Comparison of ENCODE assay signal across 8 cellular contexts in genomic region chr6:34885837-34886236, GRCh38. TPM values are rescaled to one million over a fixed set of nuclear protein-coding genes. Genes with fewer than 3 reads are reported as not detected.
DNase-seq lines count a peak whose midpoint lies in the region; ATAC-seq and TF ChIP-seq lines count a peak whose summit lies in the region.
"Not testable (repeated sequence)": the region's sequence is repeated elsewhere in the genome, so short reads cannot be mapped to it uniquely, and the experiment has no call there.

No MANE protein-coding gene starts in this region.

- DNase-seq in CD14-positive monocyte (ENCODE audit: low spot score); H9; activated T-cell treated with anti-CD3 and anti-CD28 coated beads, Interleukin-2, amount 50 U/mL, for 4 hours; activated naive CD8-positive, alpha-beta T cell treated with anti-CD3 and anti-CD28 coated beads, Interleukin-2, amount 10 ng/mL, durations not matched to agents 7 days and 5 days; endodermal cell; natural killer cell treated with Interleukin-12 subunit alpha and Interleukin-12 subunit beta and Interleukin-15 and Interleukin-18, amount 100 ng/mL, for 72 hours (ENCODE audit: low spot score); stimulated activated naive CD8-positive, alpha-beta T cell treated with anti-CD3 and anti-CD28 coated beads, Interleukin-15, amount 100 ng/mL, for 72 hours: not testable (repeated sequence)

- not testable (repeated sequence) for H4K8ac ChIP-seq in H9 (replicated peaks; ENCODE audit: insufficient read length, low read depth, low read length)

- H3K4me3 ChIP-seq in endodermal cell (ENCODE audit: low read length) = not testable (repeated sequence)

- intact Hi-C loops in CD14-positive monocyte (cut with micrococcal nuclease) = loop anchor here (10.0 kb wide), 3 partner anchors 91 to 159 kb away; partner anchors contain the start of genes BLTP3A (in 1 of the 2) and SNRPC (in 1 of the 2)

- H3K36me3 ChIP-seq in endodermal cell (ENCODE audit: control insufficient read depth, insufficient read depth, low read length) = peaks cover 31% of the 10 kb centered on the region

- not testable (repeated sequence) for H3K23ac ChIP-seq in H9 (ENCODE audit: insufficient read length, low read depth, low read length)

- H2BK5ac ChIP-seq in H9 (ENCODE audit: insufficient read length, low read length) = not testable (repeated sequence)

- H3K4me1 ChIP-seq in H9 (ENCODE audit: insufficient read depth, low read length); endodermal cell (ENCODE audit: control insufficient read depth, insufficient read depth, low read length): not testable (repeated sequence)

- H3K18ac ChIP-seq in H9 (ENCODE audit: insufficient read length, low read depth, low read length) = not testable (repeated sequence)

- H3K14ac ChIP-seq in H9 (ENCODE audit: insufficient read depth, low read length) = not testable (repeated sequence)

- not testable (repeated sequence) for H2BK15ac ChIP-seq in H9 (ENCODE audit: low read depth, low read length)

- H3K9ac ChIP-seq in H9 (ENCODE audit: extremely low read depth, insufficient read length, low read length); endodermal cell (ENCODE audit: extremely low read depth, low read length, poor library complexity, severe bottlenecking): not testable (repeated sequence)

- TF ChIP-seq CTCF in CD14-positive monocyte (IDR thresholded peaks at IDR 0.05); H9 (conservative IDR thresholded peaks at IDR 0.05); endodermal cell (conservative IDR thresholded peaks at IDR 0.05): not testable (repeated sequence)

- H2BK12ac ChIP-seq in H9 (ENCODE audit: insufficient read length, low read depth, low read length) = not testable (repeated sequence)

- H3K27me3 ChIP-seq in H9 (ENCODE audit: insufficient read depth, low read length); endodermal cell (ENCODE audit: control insufficient read depth, insufficient read depth, low read length, poor library complexity, severe bottlenecking): not testable (repeated sequence)

- H2BK20ac ChIP-seq in H9 (ENCODE audit: low read depth, low read length, poor library complexity, severe bottlenecking) = not testable (repeated sequence)

- peaks cover 13% of the 10 kb centered on the region for H3K23me2 ChIP-seq in H9 (ENCODE audit: insufficient read length, low read depth, low read length, poor library complexity, severe bottlenecking)

- H3K9me3 ChIP-seq in H9 (ENCODE audit: control insufficient read depth, low read depth, low read length); endodermal cell (ENCODE audit: control insufficient read depth, low read length): not testable (repeated sequence)

- H3K4ac ChIP-seq in H9 (ENCODE audit: low read depth, low read length) = not testable (repeated sequence)

- not testable (repeated sequence) for H4K5ac ChIP-seq in H9 (ENCODE audit: insufficient read length, low read depth, low read length)

- not testable (repeated sequence) for H2AFZ ChIP-seq in H9 (ENCODE audit: low read length)

- H3K4me2 ChIP-seq in H9 (ENCODE audit: insufficient read depth, insufficient read length, low read length) = not testable (repeated sequence)

- H3K4me3 Mint-ChIP-seq in CD14-positive monocyte = not testable (repeated sequence)
- H3K4me3 Mint-ChIP-seq in H9 (peak overlapping the region; percentile 38 to 99; a peak in 3 of 5 replicates), endodermal cell (peak overlapping the region; percentile 97)
- H3K4me3 Mint-ChIP-seq in T-helper 1 cell treated with Interleukin-12 subunit alpha and Interleukin-12 subunit beta and Interleukin-4 antibody, amounts not matched to agents 30 μg/mL and 1 μg/mL, for 36 hours = peak overlapping the region; percentile 7
- H3K4me3 Mint-ChIP-seq in activated T-cell treated with anti-CD3 and anti-CD28 coated beads, Interleukin-2, amount 50 U/mL, for 4 hours = peak overlapping the region; percentile 28
- peak overlapping the region; percentile 5 for H3K4me3 Mint-ChIP-seq in activated naive CD8-positive, alpha-beta T cell treated with anti-CD3 and anti-CD28 coated beads, Interleukin-2, amount 10 ng/mL, durations not matched to agents 7 days and 5 days
- H3K4me3 Mint-ChIP-seq in natural killer cell treated with Interleukin-12 subunit alpha and Interleukin-12 subunit beta and Interleukin-15 and Interleukin-18, amount 100 ng/mL, for 72 hours = peak overlapping the region; percentile 38
- H3K4me3 Mint-ChIP-seq in stimulated activated naive CD8-positive, alpha-beta T cell treated with anti-CD3 and anti-CD28 coated beads, Interleukin-15, amount 100 ng/mL, for 72 hours = peak overlapping the region; percentile 9 to 100

- POLR2A ChIA-PET in activated naive CD8-positive, alpha-beta T cell treated with anti-CD3 and anti-CD28 coated beads, Interleukin-2, amount 10 ng/mL, durations not matched to agents 7 days and 5 days (lab: Charles Lee) = interaction anchor here (1.6 kb wide), 1 partner anchor 14 kb away, joined by 3 read pairs; no protein-coding TSS in a partner anchor

- not testable (repeated sequence) for H2BK120ac ChIP-seq in H9 (ENCODE audit: low read depth, low read length, poor library complexity, severe bottlenecking)

- not testable (repeated sequence) for H3K9me3 Mint-ChIP-seq in CD14-positive monocyte; H9; T-helper 1 cell treated with Interleukin-12 subunit alpha and Interleukin-12 subunit beta and Interleukin-4 antibody, amounts not matched to agents 30 μg/mL and 1 μg/mL, for 36 hours; activated T-cell treated with anti-CD3 and anti-CD28 coated beads, Interleukin-2, amount 50 U/mL, for 4 hours; activated naive CD8-positive, alpha-beta T cell treated with anti-CD3 and anti-CD28 coated beads, Interleukin-2, amount 10 ng/mL, durations not matched to agents 7 days and 5 days; endodermal cell; natural killer cell treated with Interleukin-12 subunit alpha and Interleukin-12 subunit beta and Interleukin-15 and Interleukin-18, amount 100 ng/mL, for 72 hours; stimulated activated naive CD8-positive, alpha-beta T cell treated with anti-CD3 and anti-CD28 coated beads, Interleukin-15, amount 100 ng/mL, for 72 hours

- H3K79me2 ChIP-seq in H9 (ENCODE audit: insufficient read depth, low read length) = not testable (repeated sequence)

- H3T11ph ChIP-seq in H9 (ENCODE audit: low read length) = not testable (repeated sequence)

- no CpG with 5 or more reads among the region's 15 CpGs for WGBS in H9 (ENCODE audit: extremely low coverage, insufficient read length, low lambda C conversion rate)
- 95% methylated on average over 11 to 15 of the region's 15 CpGs for WGBS in endodermal cell (ENCODE audit: insufficient coverage in 1 of 2, insufficient read length in 1 of 2), 2 experiments

- H3K27me3 Mint-ChIP-seq in CD14-positive monocyte (ENCODE audit: low read depth in 3 of 3); H9 (ENCODE audit: low read depth); activated T-cell treated with anti-CD3 and anti-CD28 coated beads, Interleukin-2, amount 50 U/mL, for 4 hours (ENCODE audit: low read depth); activated naive CD8-positive, alpha-beta T cell treated with anti-CD3 and anti-CD28 coated beads, Interleukin-2, amount 10 ng/mL, durations not matched to agents 7 days and 5 days; endodermal cell (ENCODE audit: insufficient read depth); natural killer cell treated with Interleukin-12 subunit alpha and Interleukin-12 subunit beta and Interleukin-15 and Interleukin-18, amount 100 ng/mL, for 72 hours; stimulated activated naive CD8-positive, alpha-beta T cell treated with anti-CD3 and anti-CD28 coated beads, Interleukin-15, amount 100 ng/mL, for 72 hours: not testable (repeated sequence)
- peaks cover 12% of the 10 kb centered on the region for H3K27me3 Mint-ChIP-seq in T-helper 1 cell treated with Interleukin-12 subunit alpha and Interleukin-12 subunit beta and Interleukin-4 antibody, amounts not matched to agents 30 μg/mL and 1 μg/mL, for 36 hours (ENCODE audit: low read depth)

- H3K27ac ChIP-seq in H9 (ENCODE audit: insufficient read length, low read depth, low read length); endodermal cell (ENCODE audit: low read depth, low read length): not testable (repeated sequence)

- not testable (repeated sequence) for H3K56ac ChIP-seq in H9 (ENCODE audit: insufficient read length, low read depth, low read length)

- ATAC-seq in activated T-cell treated with anti-CD3 and anti-CD28 coated beads, Interleukin-2, amount 50 U/mL, for 4 hours; activated naive CD8-positive, alpha-beta T cell treated with anti-CD3 and anti-CD28 coated beads, Interleukin-2, amount 10 ng/mL, durations not matched to agents 7 days and 5 days (ENCODE audit: low read depth); natural killer cell treated with Interleukin-12 subunit alpha and Interleukin-12 subunit beta and Interleukin-15 and Interleukin-18, amount 100 ng/mL, for 72 hours; stimulated activated naive CD8-positive, alpha-beta T cell treated with anti-CD3 and anti-CD28 coated beads, Interleukin-15, amount 100 ng/mL, for 72 hours: not testable (repeated sequence)

- H3K27ac Mint-ChIP-seq in CD14-positive monocyte (peak overlapping the region in 6 of 7 donors; percentile 32 to 74 (median 42)), H9 (peak overlapping the region in 1 of 3 experiments; percentile 55; a peak in 1 of 7 replicates)
- H3K27ac Mint-ChIP-seq in T-helper 1 cell treated with Interleukin-12 subunit alpha and Interleukin-12 subunit beta and Interleukin-4 antibody, amounts not matched to agents 30 μg/mL and 1 μg/mL, for 36 hours = peak overlapping the region; percentile 31
- H3K27ac Mint-ChIP-seq in activated naive CD8-positive, alpha-beta T cell treated with anti-CD3 and anti-CD28 coated beads, Interleukin-2, amount 10 ng/mL, durations not matched to agents 7 days and 5 days; endodermal cell: not testable (repeated sequence)
- peak overlapping the region; percentile 38 to 41 for H3K27ac Mint-ChIP-seq in natural killer cell treated with Interleukin-12 subunit alpha and Interleukin-12 subunit beta and Interleukin-15 and Interleukin-18, amount 100 ng/mL, for 72 hours
- peak overlapping the region in 1 of 2 donors; percentile 82 for H3K27ac Mint-ChIP-seq in stimulated activated naive CD8-positive, alpha-beta T cell treated with anti-CD3 and anti-CD28 coated beads, Interleukin-15, amount 100 ng/mL, for 72 hours

- not testable (repeated sequence) for H3K79me1 ChIP-seq in H9 (ENCODE audit: insufficient read depth, low read depth, low read length, poor library complexity, severe bottlenecking)

- not testable (repeated sequence) for H4K20me1 ChIP-seq in H9 (ENCODE audit: control insufficient read depth, insufficient read depth, insufficient read length)

- H3K36me3 Mint-ChIP-seq in CD14-positive monocyte = peaks cover 19 to 37% of the 10 kb centered on the region in 2 donors
- peaks cover 13 to 30% (median 28%) of the 10 kb centered on the region in 3 experiments for H3K36me3 Mint-ChIP-seq in H9 (ENCODE audit: insufficient read depth in 1 of 3, low read depth in 3 of 3)
- H3K36me3 Mint-ChIP-seq in T-helper 1 cell treated with Interleukin-12 subunit alpha and Interleukin-12 subunit beta and Interleukin-4 antibody, amounts not matched to agents 30 μg/mL and 1 μg/mL, for 36 hours (ENCODE audit: low read depth) = peaks cover 26% of the 10 kb centered on the region
- peaks cover 19% of the 10 kb centered on the region for H3K36me3 Mint-ChIP-seq in activated T-cell treated with anti-CD3 and anti-CD28 coated beads, Interleukin-2, amount 50 U/mL, for 4 hours (ENCODE audit: insufficient read depth)
- peaks cover 15% of the 10 kb centered on the region for H3K36me3 Mint-ChIP-seq in activated naive CD8-positive, alpha-beta T cell treated with anti-CD3 and anti-CD28 coated beads, Interleukin-2, amount 10 ng/mL, durations not matched to agents 7 days and 5 days
- H3K36me3 Mint-ChIP-seq in endodermal cell (ENCODE audit: low read depth) = peaks cover 23% of the 10 kb centered on the region
- H3K36me3 Mint-ChIP-seq in natural killer cell treated with Interleukin-12 subunit alpha and Interleukin-12 subunit beta and Interleukin-15 and Interleukin-18, amount 100 ng/mL, for 72 hours = peaks cover 17% of the 10 kb centered on the region

- H3K4me1 Mint-ChIP-seq in CD14-positive monocyte = peaks cover 19% of the 10 kb centered on the region
- peaks cover 13 to 15% of the 10 kb centered on the region in 2 experiments for H3K4me1 Mint-ChIP-seq in H9
- peaks cover 29% of the 10 kb centered on the region for H3K4me1 Mint-ChIP-seq in T-helper 1 cell treated with Interleukin-12 subunit alpha and Interleukin-12 subunit beta and Interleukin-4 antibody, amounts not matched to agents 30 μg/mL and 1 μg/mL, for 36 hours (ENCODE audit: low read depth)
- peaks cover 32% of the 10 kb centered on the region for H3K4me1 Mint-ChIP-seq in activated T-cell treated with anti-CD3 and anti-CD28 coated beads, Interleukin-2, amount 50 U/mL, for 4 hours (ENCODE audit: low read depth)
- peaks cover 22% of the 10 kb centered on the region for H3K4me1 Mint-ChIP-seq in activated naive CD8-positive, alpha-beta T cell treated with anti-CD3 and anti-CD28 coated beads, Interleukin-2, amount 10 ng/mL, durations not matched to agents 7 days and 5 days
- H3K4me1 Mint-ChIP-seq in endodermal cell = not testable (repeated sequence)
- H3K4me1 Mint-ChIP-seq in natural killer cell treated with Interleukin-12 subunit alpha and Interleukin-12 subunit beta and Interleukin-15 and Interleukin-18, amount 100 ng/mL, for 72 hours (ENCODE audit: low read depth in 2 of 2) = peaks cover 36 to 38% of the 10 kb centered on the region in 2 donors
- H3K4me1 Mint-ChIP-seq in stimulated activated naive CD8-positive, alpha-beta T cell treated with anti-CD3 and anti-CD28 coated beads, Interleukin-15, amount 100 ng/mL, for 72 hours = peaks cover 48% of the 10 kb centered on the region

- not testable (repeated sequence) for H4K91ac ChIP-seq in H9 (ENCODE audit: insufficient read length, low read depth, low read length)

- not testable (repeated sequence) for H2AK5ac ChIP-seq in H9 (ENCODE audit: insufficient read length, low read length)

RNA-seq across cellular contexts. Expression of gene TAF11, which starts 2.0 kb away (rescaled TPM):
- 10 to 100 TPM; 22.9 to 26.0 TPM for polyA plus RNA-seq in CD14-positive monocyte
- 49.4 and 49.9 TPM in 2 replicates for total RNA-seq in H9 (2021)
- total RNA-seq in activated T-cell treated with anti-CD3 and anti-CD28 coated beads, Interleukin-2, amount 50 U/mL, for 4 hours = 10 to 100 TPM; 26.1 to 33.4 (median 28.5) TPM
- 10 to 100 TPM; 30.5 to 31.0 TPM for total RNA-seq in activated naive CD8-positive, alpha-beta T cell treated with anti-CD3 and anti-CD28 coated beads, Interleukin-2, amount 10 ng/mL, durations not matched to agents 7 days and 5 days
- total RNA-seq in endodermal cell = 10 to 100 TPM; 44.7 to 50.4 TPM
- polyA plus RNA-seq in endodermal cell (2013, experiment 1 of 2) = 47.8 TPM
- 43.2 TPM for polyA plus RNA-seq in endodermal cell (2013, experiment 2 of 2)
- 10 to 100 TPM; 32.8 to 38.9 TPM for total RNA-seq in natural killer cell treated with Interleukin-12 subunit alpha and Interleukin-12 subunit beta and Interleukin-15 and Interleukin-18, amount 100 ng/mL, for 72 hours

RNA-seq across cellular contexts. Expression of gene ANKS1A, which starts 3.2 kb away (rescaled TPM):
- 1 to 10 TPM; 1.7 to 3.1 TPM for polyA plus RNA-seq in CD14-positive monocyte
- total RNA-seq in H9 (2021) (24.4 and 26.5 TPM in 2 replicates), endodermal cell (10 to 100 TPM; 34.9 to 36.4 TPM)
- 1 to 10 TPM; 7.7 to 8.3 (median 8.2) TPM for total RNA-seq in activated T-cell treated with anti-CD3 and anti-CD28 coated beads, Interleukin-2, amount 50 U/mL, for 4 hours
- total RNA-seq in activated naive CD8-positive, alpha-beta T cell treated with anti-CD3 and anti-CD28 coated beads, Interleukin-2, amount 10 ng/mL, durations not matched to agents 7 days and 5 days = 1 to 10 TPM; 8.1 to 9.3 TPM
- polyA plus RNA-seq in endodermal cell (2013, experiment 1 of 2) = 27.1 TPM
- polyA plus RNA-seq in endodermal cell (2013, experiment 2 of 2) = 25.9 TPM
- total RNA-seq in natural killer cell treated with Interleukin-12 subunit alpha and Interleukin-12 subunit beta and Interleukin-15 and Interleukin-18, amount 100 ng/mL, for 72 hours = 10 to 100 TPM; 12.2 to 15.0 TPM
